1 cellular context compared by ENCODE assay signal in genomic region chr19:39506598-39506943, GRCh38.
TF ChIP-seq lines count a peak whose summit lies in the region.

No MANE protein-coding gene starts in this region.

TF ChIP-seq in endothelial cell of umbilical vein, 7 proteins besides CTCF, POLR2A, EP300 and RAD21:
- TF ChIP-seq POLR2AphosphoS5 (IDR thresholded peaks at IDR 0.05; ENCODE audit: insufficient read depth, low read depth, low read length) (no peak), EZH2 (IDR thresholded peaks at IDR 0.05; ENCODE audit: borderline replicate concordance, low read depth, low read length, severe bottlenecking) (no peak), GATA2 (IDR thresholded peaks at IDR 0.05; ENCODE audit: insufficient read depth, insufficient read length, low read depth, low read length) (no peak), FOS (IDR thresholded peaks at IDR 0.05; ENCODE audit: borderline replicate concordance, insufficient read depth, low read length) (no peak), MYC (IDR thresholded peaks at IDR 0.05; ENCODE audit: low read depth, low read length) (no peak), JUN (IDR thresholded peaks at IDR 0.05; ENCODE audit: borderline replicate concordance, insufficient read depth, insufficient read length, low read depth) (no peak)
- TF ChIP-seq, protein P1, sequence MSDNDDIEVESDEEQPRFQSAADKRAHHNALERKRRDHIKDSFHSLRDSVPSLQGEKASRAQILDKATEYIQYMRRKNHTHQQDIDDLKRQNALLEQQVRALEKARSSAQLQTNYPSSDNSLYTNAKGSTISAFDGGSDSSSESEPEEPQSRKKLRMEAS (IDR thresholded peaks at IDR 0.05; ENCODE audit: insufficient read depth, insufficient read length): no peak
TF ChIP-seq in endothelial cell of umbilical vein: peak in this region for 0.
